In the genomic region with DNA sequence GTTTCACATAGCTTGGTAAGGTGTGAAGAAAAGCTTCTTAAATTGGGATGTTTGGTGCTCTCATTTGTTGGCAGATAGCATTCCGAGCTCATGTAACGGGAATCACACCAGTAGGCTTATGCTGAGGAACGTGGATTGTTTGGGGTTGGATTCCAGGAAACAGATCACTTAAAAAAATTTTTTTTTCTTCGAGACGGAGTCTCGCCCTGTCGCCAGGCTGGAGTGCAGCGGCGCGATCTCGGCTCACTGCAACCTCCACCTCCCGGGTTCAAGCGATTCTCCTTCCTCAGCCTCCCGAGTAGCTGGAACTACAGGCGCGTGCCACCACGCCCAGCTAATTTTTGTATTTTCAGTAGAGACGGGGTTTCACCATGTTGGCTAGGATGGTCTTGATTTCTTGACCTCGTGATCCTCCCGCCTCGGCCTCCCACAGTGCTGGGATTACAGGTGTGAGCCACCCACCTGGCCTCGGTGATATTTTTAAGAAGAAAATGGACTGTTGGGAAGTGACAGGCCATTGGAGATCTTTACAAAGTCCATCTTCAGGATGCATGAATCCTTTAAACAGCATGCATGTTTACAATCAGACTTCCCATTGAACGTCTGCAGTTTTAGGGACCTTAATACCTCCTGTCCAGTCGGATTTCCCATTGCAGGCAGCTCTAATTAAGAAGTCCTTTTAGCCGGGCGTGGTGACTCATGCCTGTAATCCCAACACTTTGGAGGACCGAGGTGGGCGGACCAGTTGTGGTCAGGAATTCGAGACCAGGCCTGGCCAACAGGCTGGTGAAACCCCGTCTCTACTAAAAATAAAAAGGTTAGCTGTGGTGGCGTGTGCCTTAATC, we compare ENCODE assay signal across 8 cellular contexts. TPM values are rescaled to one million over a fixed set of nuclear protein-coding genes. Genes with fewer than 3 reads are reported as not detected.
DNase-seq lines count a peak whose midpoint lies in the region; ATAC-seq, FAIRE-seq and TF ChIP-seq lines count a peak whose summit lies in the region.
"Not testable (repeated sequence)": the region's sequence is repeated elsewhere in the genome, so short reads cannot be mapped to it uniquely, and the experiment has no call there.

No MANE protein-coding gene starts in this region.

- not testable (repeated sequence) for H3K14ac ChIP-seq in neuronal stem cell (ENCODE audit: low read length)

- H3K4me3 ChIP-seq in DOHH2 (ENCODE audit: low read length) (peak overlapping the region; percentile 60), adipocyte (ENCODE audit: low read length) (peak overlapping the region; percentile 69), esophagus muscularis mucosa (peak overlapping the region; percentile 49 to 56 (median 52)), keratinocyte (ENCODE audit: control insufficient read depth in 2 of 3, extremely low read depth in 1 of 3, insufficient read depth in 2 of 3, low read depth in 1 of 3, low read length in 3 of 3) (peak overlapping the region; percentile 33 to 57 (median 35)), neuronal stem cell (ENCODE audit: low read length in 2 of 2) (peak overlapping the region in 1 of 2 donors; percentile 42), tibial nerve (peak overlapping the region; percentile 14 to 44 (median 26))

- not testable (repeated sequence) for H4K91ac ChIP-seq in neuronal stem cell (ENCODE audit: low read depth, low read length, poor library complexity)

- H2BK12ac ChIP-seq in neuronal stem cell (ENCODE audit: low read length) = not testable (repeated sequence)

- H3K23ac ChIP-seq in neuronal stem cell (ENCODE audit: low read depth, low read length, poor library complexity) = not testable (repeated sequence)

- not testable (repeated sequence) for H2BK15ac ChIP-seq in neuronal stem cell (ENCODE audit: low read length)

- DNase-seq in T-cell; adipocyte (ENCODE audit: low read depth); esophagus muscularis mucosa (ENCODE audit: extremely low spot score); keratinocyte (ENCODE audit: low read depth, low spot score); neuronal stem cell (ENCODE audit: low spot score); tibial nerve (ENCODE audit: low spot score in 2 of 2): not testable (repeated sequence)

- H3K36me3 Mint-ChIP-seq in IgD-negative memory B cell, T-cell: not testable (repeated sequence)

- H2AFZ ChIP-seq in keratinocyte (ENCODE audit: control insufficient read depth, low read length); neuronal stem cell (ENCODE audit: low read length): not testable (repeated sequence)

- H3F3A ChIP-seq in DOHH2 (ENCODE audit: control insufficient read depth, insufficient read depth) = not testable (repeated sequence)

- H3K36me3 ChIP-seq in DOHH2 (ENCODE audit: control insufficient read depth, low read length); adipocyte (ENCODE audit: control insufficient read depth, insufficient read depth, low read length, severe bottlenecking); esophagus muscularis mucosa; keratinocyte (ENCODE audit: control insufficient read depth in 2 of 2, extremely low read depth in 1 of 2, insufficient read depth in 2 of 2, low read length in 2 of 2); neuronal stem cell (replicated peaks in 1 of 2; ENCODE audit: control insufficient read depth in 2 of 2, insufficient read depth in 2 of 2, low read length in 2 of 2); tibial nerve: not testable (repeated sequence)

- not testable (repeated sequence) for H4K8ac ChIP-seq in neuronal stem cell (ENCODE audit: low read depth, low read length)

- not testable (repeated sequence) for H2AK5ac ChIP-seq in neuronal stem cell (ENCODE audit: low read depth, low read length)

- not testable (repeated sequence) for H3K27ac ChIP-seq in DOHH2 (ENCODE audit: low read depth, low read length); esophagus muscularis mucosa (replicated peaks in 1 of 4); keratinocyte (ENCODE audit: control insufficient read depth, insufficient read depth, low read length); neuronal stem cell (replicated peaks; ENCODE audit: low read length); tibial nerve

- H3K79me2 ChIP-seq in DOHH2 (ENCODE audit: control insufficient read depth, low read length); keratinocyte (ENCODE audit: control insufficient read depth, insufficient read depth, low read length): not testable (repeated sequence)

- not testable (repeated sequence) for H4K20me1 ChIP-seq in DOHH2 (ENCODE audit: control insufficient read depth, insufficient read depth, low read depth, low read length); keratinocyte (ENCODE audit: control insufficient read depth, extremely low read depth, insufficient read depth, low read length)

- not testable (repeated sequence) for H3K9me1 ChIP-seq in keratinocyte (ENCODE audit: control insufficient read depth, extremely low read depth, insufficient read depth, low read length)

- H3K79me1 ChIP-seq in neuronal stem cell (ENCODE audit: low read depth, low read length) = not testable (repeated sequence)

- H3K27me3 ChIP-seq in DOHH2 (ENCODE audit: control insufficient read depth, low read length); adipocyte (replicated peaks; ENCODE audit: control insufficient read depth, insufficient read depth, low read length); esophagus muscularis mucosa; keratinocyte (ENCODE audit: control insufficient read depth, extremely low read depth, insufficient read depth, low read length); neuronal stem cell (ENCODE audit: control insufficient read depth in 3 of 3, insufficient read depth in 3 of 3, low read depth in 1 of 3, low read length in 3 of 3); tibial nerve: not testable (repeated sequence)

- H2BK120ac ChIP-seq in neuronal stem cell (ENCODE audit: low read depth, low read length) = not testable (repeated sequence)

- not testable (repeated sequence) for TF ChIP-seq EP300 in esophagus muscularis mucosa (IDR thresholded peaks at IDR 0.05); tibial nerve (IDR thresholded peaks at IDR 0.05)

- H3K4me3 Mint-ChIP-seq in IgD-negative memory B cell = peak overlapping the region in 3 of 4 donors; percentile 62 to 86 (median 75)
- peak overlapping the region; percentile 57 to 92 (median 59) for H3K4me3 Mint-ChIP-seq in T-cell

- H3K9ac ChIP-seq in adipocyte (ENCODE audit: low read length) (peak overlapping the region; percentile 39), keratinocyte (ENCODE audit: control insufficient read depth, extremely low read depth, insufficient read depth, low read length) (peak overlapping the region; percentile 15)
- not testable (repeated sequence) for H3K9ac ChIP-seq in neuronal stem cell (ENCODE audit: low read depth, low read length, poor library complexity)

- not testable (repeated sequence) for H3K18ac ChIP-seq in neuronal stem cell (ENCODE audit: low read length)

- not testable (repeated sequence) for H3K9me3 Mint-ChIP-seq in IgD-negative memory B cell, T-cell

- FAIRE-seq in keratinocyte (lab: Jason Lieb, UNC) = not testable (repeated sequence)

- H3K4me1 Mint-ChIP-seq in IgD-negative memory B cell, T-cell: not testable (repeated sequence)

- POLR2A ChIA-PET in T-cell (lab: Charles Lee) = not testable (repeated sequence)

- peak in 1 of 4 experiments; percentile 6 for ATAC-seq in T-cell (replicated peaks in 1 of 4)

- intact Hi-C loops in esophagus muscularis mucosa (cut with DNase I) = not testable (repeated sequence)

- dilution Hi-C loops in keratinocyte (cut with MboI; ENCODE audit: extremely low pct_ligation_motif_present, low sequenced_read_pairs) = not testable (repeated sequence)

- TF ChIP-seq CTCF in DOHH2 (IDR thresholded peaks at IDR 0.05; ENCODE audit: low read depth, low read length, poor library complexity, severe bottlenecking); esophagus muscularis mucosa (IDR thresholded peaks at IDR 0.05); keratinocyte (optimal IDR thresholded peaks at IDR 0.05 in 1 of 3, IDR thresholded peaks at IDR 0.05 in 1 of 3, conservative IDR thresholded peaks at IDR 0.05 in 1 of 3; ENCODE audit: extremely low read depth in 1 of 3, insufficient read depth in 2 of 3, low read length in 3 of 3); tibial nerve (IDR thresholded peaks at IDR 0.05): not testable (repeated sequence)

- H3K4ac ChIP-seq in neuronal stem cell (ENCODE audit: low read length) = not testable (repeated sequence)

- not testable (repeated sequence) for H3K9me3 ChIP-seq in DOHH2 (ENCODE audit: control insufficient read depth, insufficient read depth, low read length); adipocyte (ENCODE audit: control insufficient read depth, low read length); esophagus muscularis mucosa; keratinocyte (ENCODE audit: control insufficient read depth, low read depth, low read length); neuronal stem cell (replicated peaks in 1 of 2; ENCODE audit: control insufficient read depth in 2 of 2, insufficient read depth in 1 of 2, low read depth in 1 of 2, low read length in 2 of 2); tibial nerve

- WGBS in esophagus muscularis mucosa = 64% methylated on average over 16 of the region's 31 CpGs
- WGBS in neuronal stem cell (ENCODE audit: extremely low coverage in 2 of 2, insufficient read length in 2 of 2, insufficient replicate concordance in 1 of 2), 2 donors = no CpG with 5 or more reads among the region's 31 CpGs
- WGBS in tibial nerve, 2 donors = 48 to 59% methylated on average over 20 to 22 of the region's 31 CpGs

- H3K27me3 Mint-ChIP-seq in IgD-negative memory B cell, T-cell: not testable (repeated sequence)

- not testable (repeated sequence) for H3K27ac Mint-ChIP-seq in IgD-negative memory B cell, T-cell

- H3K9me2 ChIP-seq in DOHH2 (replicated peaks; ENCODE audit: control insufficient read depth, low read length) = not testable (repeated sequence)

- CTCF ChIA-PET in T-cell (lab: Charles Lee) = not testable (repeated sequence)

- H2BK5ac ChIP-seq in neuronal stem cell (ENCODE audit: low read length) = not testable (repeated sequence)

- not testable (repeated sequence) for H3K4me1 ChIP-seq in DOHH2 (ENCODE audit: control insufficient read depth, low read length); adipocyte (ENCODE audit: control insufficient read depth, insufficient read depth, low read length); esophagus muscularis mucosa; keratinocyte (ENCODE audit: control insufficient read depth, extremely low read depth, insufficient read depth, low read length); neuronal stem cell (ENCODE audit: control insufficient read depth in 2 of 2, insufficient read depth in 1 of 2, low read depth in 1 of 2, low read length in 2 of 2); tibial nerve

- not testable (repeated sequence) for TF ChIP-seq POLR2A in esophagus muscularis mucosa (IDR thresholded peaks at IDR 0.05; ENCODE audit: low read depth); tibial nerve (IDR thresholded peaks at IDR 0.05)

- H3K4me2 ChIP-seq in DOHH2 (ENCODE audit: low read length) (peak overlapping the region; percentile 48; the same call in 1 of the 2 replicates), keratinocyte (ENCODE audit: control insufficient read depth, extremely low read depth, insufficient read depth, low read depth, low read length) (peak overlapping the region; percentile 54), neuronal stem cell (ENCODE audit: insufficient read depth, low read length, poor library complexity, severe bottlenecking) (peak overlapping the region; percentile 25)

RNA-seq across cellular contexts. Expression of a gene that starts 0.8 kb away (rescaled TPM):
- polyA plus RNA-seq in IgD-negative memory B cell (25.6 TPM), keratinocyte (17.5 to 37.3 TPM (median 21.0 TPM) in 3 replicates)
- total RNA-seq in T-cell (10 to 100 TPM; 27.8 to 46.6 (median 35.1) TPM), esophagus muscularis mucosa (10 to 100 TPM; 13.9 to 22.7 (median 16.3) TPM), tibial nerve (10 to 100 TPM; 10.8 to 20.3 (median 19.2) TPM)
- 133 TPM for polyA plus RNA-seq in keratinocyte (2011; ENCODE audit: low read depth)
- polyA plus RNA-seq in keratinocyte (2011; cell fraction: cytosol; rRNA removed) = 12.8 and 28.9 TPM in 2 replicates
- polyA plus RNA-seq in keratinocyte (2011; cell fraction: nucleus; rRNA removed) = 35.4 and 40.0 TPM in 2 replicates
- 11.2 and 20.0 TPM in 2 replicates for polyA plus RNA-seq in keratinocyte (2012; ENCODE audit: low replicate concordance)
- polyA minus RNA-seq in keratinocyte = 8.6 to 23.1 TPM (median 8.9 TPM) in 3 replicates
- polyA minus RNA-seq in keratinocyte (2011; cell fraction: cytosol; rRNA and poly(A)+ RNA removed) = 9.8 TPM
- 16.2 and 33.0 TPM in 2 replicates for polyA minus RNA-seq in keratinocyte (2011; cell fraction: nucleus; rRNA and poly(A)+ RNA removed)
- polyA plus RNA-seq in neuronal stem cell (2013, experiment 1 of 2) = 21.6 TPM
- polyA plus RNA-seq in neuronal stem cell (2013, experiment 2 of 2) = 23.3 TPM
